ENCODE assay signal across 1 cellular context in the genomic region with DNA sequence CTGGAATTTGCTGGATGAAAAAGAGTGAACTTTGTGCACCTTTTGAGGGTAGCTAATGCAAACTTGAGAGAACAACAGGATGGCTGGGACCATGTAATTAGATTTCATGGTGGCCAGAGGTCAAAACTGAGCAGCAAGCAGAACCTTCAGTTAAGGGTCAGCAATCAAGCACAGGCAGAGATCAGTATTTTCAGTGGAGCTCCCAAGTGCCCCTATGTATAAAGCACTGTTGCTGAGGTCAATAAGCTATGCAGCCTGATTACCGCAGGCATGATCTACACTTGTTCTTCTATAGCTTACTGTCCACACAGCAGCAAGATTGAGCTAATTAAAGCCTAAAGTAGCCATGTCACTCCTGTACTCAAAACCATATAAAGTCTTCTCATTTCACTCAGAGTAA.
TF ChIP-seq lines count a peak whose summit lies in the region.

No MANE protein-coding gene starts in this region.

TF ChIP-seq in IMR-90, 13 proteins besides CTCF, POLR2A, EP300 and RAD21 (continued from another document):
- TF ChIP-seq, protein P1, sequence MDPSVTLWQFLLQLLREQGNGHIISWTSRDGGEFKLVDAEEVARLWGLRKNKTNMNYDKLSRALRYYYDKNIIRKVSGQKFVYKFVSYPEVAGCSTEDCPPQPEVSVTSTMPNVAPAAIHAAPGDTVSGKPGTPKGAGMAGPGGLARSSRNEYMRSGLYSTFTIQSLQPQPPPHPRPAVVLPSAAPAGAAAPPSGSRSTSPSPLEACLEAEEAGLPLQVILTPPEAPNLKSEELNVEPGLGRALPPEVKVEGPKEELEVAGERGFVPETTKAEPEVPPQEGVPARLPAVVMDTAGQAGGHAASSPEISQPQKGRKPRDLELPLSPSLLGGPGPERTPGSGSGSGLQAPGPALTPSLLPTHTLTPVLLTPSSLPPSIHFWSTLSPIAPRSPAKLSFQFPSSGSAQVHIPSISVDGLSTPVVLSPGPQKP (IDR thresholded peaks at IDR 0.05; ENCODE audit: borderline replicate concordance, low read depth, low read length): no peak
- TF ChIP-seq BHLHE40 (IDR thresholded peaks at IDR 0.05; ENCODE audit: low read depth, low read length) (no peak), FOS (IDR thresholded peaks at IDR 0.05; ENCODE audit: low read depth, low read length) (no peak), SMC3 (IDR thresholded peaks at IDR 0.05; ENCODE audit: low read depth, low read length) (no peak), NFE2L2 (IDR thresholded peaks at IDR 0.05; ENCODE audit: low read depth, low read length) (no peak), RCOR1 (IDR thresholded peaks at IDR 0.05; ENCODE audit: insufficient replicate concordance, low read length) (no peak), CEBPB (IDR thresholded peaks at IDR 0.05; ENCODE audit: low read depth, low read length) (no peak)
- TF ChIP-seq, protein P2, sequence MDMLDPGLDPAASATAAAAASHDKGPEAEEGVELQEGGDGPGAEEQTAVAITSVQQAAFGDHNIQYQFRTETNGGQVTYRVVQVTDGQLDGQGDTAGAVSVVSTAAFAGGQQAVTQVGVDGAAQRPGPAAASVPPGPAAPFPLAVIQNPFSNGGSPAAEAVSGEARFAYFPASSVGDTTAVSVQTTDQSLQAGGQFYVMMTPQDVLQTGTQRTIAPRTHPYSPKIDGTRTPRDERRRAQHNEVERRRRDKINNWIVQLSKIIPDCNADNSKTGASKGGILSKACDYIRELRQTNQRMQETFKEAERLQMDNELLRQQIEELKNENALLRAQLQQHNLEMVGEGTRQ (IDR thresholded peaks at IDR 0.05; ENCODE audit: low read depth, low read length): no peak
